Comparison of ENCODE assay signal across 24 cellular contexts in the genomic region with DNA sequence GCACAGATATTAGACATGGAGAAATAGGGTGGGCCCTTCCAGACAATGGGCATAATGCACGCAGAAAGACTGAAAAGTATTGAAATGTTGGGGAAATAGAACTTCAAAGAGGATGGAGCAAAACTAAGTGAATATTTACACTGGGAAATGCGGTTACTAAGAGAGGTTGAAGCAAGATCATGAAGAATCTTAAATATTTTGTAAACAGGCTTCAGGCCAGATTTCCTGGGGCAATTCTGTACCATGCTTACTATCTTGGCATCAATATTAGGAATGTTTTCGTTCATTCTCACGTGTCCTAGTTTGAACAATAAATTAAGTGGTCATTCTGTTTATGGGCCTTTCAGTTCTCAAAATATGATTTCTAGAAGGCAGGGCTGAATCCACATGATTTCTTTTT.
DNase-seq lines count a peak whose midpoint lies in the region; ATAC-seq and TF ChIP-seq lines count a peak whose summit lies in the region.
"Had no signal": no experiment of that assay in that cellular context is flagged by ENCODE, and none has a peak within 500 bp of the region (broad histone marks: within the 10 kb centered on the region; RNA-seq: fewer than 3 reads in every experiment).

No MANE protein-coding gene starts in this region.

- H3K9me3 ChIP-seq in breast epithelium (no peaks in the 10 kb centered on the region), esophagus squamous epithelium (no peaks in the 10 kb centered on the region)
- H3K9me3 ChIP-seq: BLaER1 treated with 17β-estradiol and CSF1 and Interleukin-3, amounts not matched to agents 10 nM and 100 nM; neutrophil; tibial artery had no signal

- TF ChIP-seq CTCF in MCF 10A (IDR thresholded peaks at IDR 0.05; ENCODE audit: unreplicated experiment) (no peak), breast epithelium (IDR thresholded peaks at IDR 0.05) (no peak), esophagus squamous epithelium (IDR thresholded peaks at IDR 0.05) (no peak)

- TF ChIP-seq POLR2A in breast epithelium (IDR thresholded peaks at IDR 0.05) (no peak), esophagus squamous epithelium (IDR thresholded peaks at IDR 0.05) (no peak)

- H3K27ac ChIP-seq in breast epithelium, result peak overlapping the region in 1 of 2 donors; percentile 26
- no peak overlapping the region for H3K27ac ChIP-seq in esophagus squamous epithelium
- H3K27ac ChIP-seq: BLaER1 treated with 17β-estradiol and CSF1 and Interleukin-3, amounts not matched to agents 10 nM and 100 nM; dorsolateral prefrontal cortex; neutrophil; tibial artery had no signal

- no peaks in the 10 kb centered on the region for H3K9me3 Mint-ChIP-seq in MCF 10A (ENCODE audit: unreplicated experiment)
- H3K9me3 Mint-ChIP-seq: memory B cell had no signal

- H3K4me1 ChIP-seq in breast epithelium (peaks cover 0 to 11% of the 10 kb centered on the region in 2 donors), esophagus squamous epithelium (no peaks in the 10 kb centered on the region)
- H3K4me1 ChIP-seq: BLaER1 treated with 17β-estradiol and CSF1 and Interleukin-3, amounts not matched to agents 10 nM and 100 nM had no signal

- POLR2A ChIA-PET in MCF 10A (lab: Yijun Ruan, JAX), result interaction anchor here (0.7 to 1.0 kb wide), 2 partner anchors 25 to 40 kb away, joined by 3 read pairs; no protein-coding TSS in a partner anchor

- intact Hi-C loops in MCF 10A (cut with micrococcal nuclease), result no loop called here
- intact Hi-C loops in breast epithelium (cut with DNase I; ENCODE audit: low total_unique reads), result no loop called here
- intact Hi-C loops in sciatic nerve (cut with DNase I), result no loop called here
- intact Hi-C loops in esophagus squamous epithelium (cut with DNase I), result no loop called here

- WGBS in esophagus squamous epithelium, 2 donors, result 26 to 45% methylated on average over 4 of the region's 4 CpGs

- no peak for ATAC-seq in sciatic nerve
- no peak for ATAC-seq in HG03280 (IDR thresholded peaks at IDR 0.05; ENCODE audit: unreplicated experiment)
- ATAC-seq: activated CD8-positive, alpha-beta T cell treated with anti-CD3 and anti-CD28 coated beads, Interleukin-2, amount 10 ng/mL, durations not matched to agents 7 days and 5 days; stimulated activated naive CD8-positive, alpha-beta T cell treated with anti-CD3 and anti-CD28 coated beads, Interleukin-15, Interleukin-2, amounts not matched to agents 100 U/mL and 50 U/mL, for 24 hours had no signal

- H3K4me1 Mint-ChIP-seq in MCF 10A (ENCODE audit: insufficient read depth, unreplicated experiment), result peaks cover 21% of the 10 kb centered on the region
- H3K4me1 Mint-ChIP-seq: memory B cell had no signal

- BruUV-seq in MCF 10A (replicated peaks; lab: Mats Ljungman, UMichigan), result no TSS peak

- no peak overlapping the region for H3K4me3 Mint-ChIP-seq in MCF 10A (ENCODE audit: unreplicated experiment)
- H3K4me3 Mint-ChIP-seq: activated CD8-positive, alpha-beta T cell treated with anti-CD3 and anti-CD28 coated beads, Interleukin-2, amount 10 ng/mL, durations not matched to agents 7 days and 5 days; memory B cell had no signal

- peak overlapping the region; percentile 80 for H3K27ac Mint-ChIP-seq in MCF 10A (ENCODE audit: low read depth, unreplicated experiment)
- H3K27ac Mint-ChIP-seq: activated CD8-positive, alpha-beta T cell treated with anti-CD3 and anti-CD28 coated beads, Interleukin-2, amount 10 ng/mL, durations not matched to agents 7 days and 5 days; memory B cell had no signal

- H3K27me3 Mint-ChIP-seq in MCF 10A (ENCODE audit: insufficient read depth, unreplicated experiment), result no peaks in the 10 kb centered on the region

- H3K27me3 ChIP-seq in breast epithelium (no peaks in the 10 kb centered on the region), esophagus squamous epithelium (no peaks in the 10 kb centered on the region)
- H3K27me3 ChIP-seq: BLaER1 treated with 17β-estradiol and CSF1 and Interleukin-3, amounts not matched to agents 10 nM and 100 nM; dorsolateral prefrontal cortex; neutrophil; tibial artery had no signal

- H3K36me3 Mint-ChIP-seq in MCF 10A (ENCODE audit: insufficient read depth, unreplicated experiment), result peaks cover 6% of the 10 kb centered on the region
- H3K36me3 Mint-ChIP-seq: memory B cell had no signal

- H3K36me3 ChIP-seq in breast epithelium (no peaks in the 10 kb centered on the region), esophagus squamous epithelium (no peaks in the 10 kb centered on the region)
- H3K36me3 ChIP-seq: BLaER1 treated with 17β-estradiol and CSF1 and Interleukin-3, amounts not matched to agents 10 nM and 100 nM; neutrophil; tibial artery had no signal

- DNase-seq in MCF 10A (ENCODE audit: unreplicated experiment) (peak; percentile 64), breast epithelium (ENCODE audit: low spot score in 2 of 2) (no peak), amniotic epithelial cell (ENCODE audit: low read depth) (peak; percentile 74), foreskin melanocyte (peak; percentile 88), sciatic nerve (ENCODE audit: low spot score) (no peak), esophagus squamous epithelium (lab: John Stamatoyannopoulos, UW) (no peak)
- DNase-seq in activated CD8-positive, alpha-beta memory T cell treated with anti-CD3 and anti-CD28 coated beads, Interleukin-2, amount 50 U/mL, for 4 hours, result no peak
- DNase-seq: activated CD4-positive, alpha-beta T cell treated with anti-CD3 and anti-CD28 coated beads for 1 hour; activated CD8-positive, alpha-beta T cell treated with anti-CD3 and anti-CD28 coated beads, Interleukin-2, amount 10 ng/mL, durations not matched to agents 7 days and 5 days; activated T-cell treated with anti-CD3 and anti-CD28 coated beads, Interleukin-2, amount 50 U/mL, for 1 hour; amygdala; central memory CD4-positive, alpha-beta T cell; dorsolateral prefrontal cortex; kidney glomerular epithelial cell; NCI-H146; SIG-M5; stimulated activated CD4-positive, alpha-beta T cell treated with anti-CD3 and anti-CD28 coated beads, Interleukin-4, amount 100 ng/mL, for 4 hours; stimulated activated naive CD8-positive, alpha-beta T cell treated with anti-CD3 and anti-CD28 coated beads, Interleukin-15, Interleukin-2, amounts not matched to agents 100 U/mL and 50 U/mL, for 24 hours; T-helper 1 cell; tibial artery had no signal

- H3K4me3 ChIP-seq in breast epithelium (no peak overlapping the region), esophagus squamous epithelium (no peak overlapping the region)
- H3K4me3 ChIP-seq: BLaER1 treated with 17β-estradiol and CSF1 and Interleukin-3, amounts not matched to agents 10 nM and 100 nM; dorsolateral prefrontal cortex; tibial artery had no signal

- CTCF ChIA-PET in MCF 10A (lab: Yijun Ruan, JAX), result interaction anchor here (0.8 to 0.9 kb wide), 2 partner anchors 26 to 327 kb away, joined by 3 read pairs; no protein-coding TSS in a partner anchor

Comparison
In these comparisons a context has a peak if more than half of its experiments do, and no peak if none do; other contexts are left out.
1. DNase-seq: peak in MCF 10A (single experiment), amniotic epithelial cell (single experiment) and foreskin melanocyte (single experiment); none in breast epithelium (0 of 2), sciatic nerve (single experiment), esophagus squamous epithelium (single experiment) and activated CD8-positive, alpha-beta memory T cell treated with anti-CD3 and anti-CD28 coated beads, Interleukin-2, amount 50 U/mL, for 4 hours (single experiment).